In genomic region chr7:144736880-144737493, GRCh38 we compare ENCODE assay signal across 24 cellular contexts.
"Had no signal": no experiment of that assay in that cellular context is flagged by ENCODE, and none has a peak within 500 bp of the region (broad histone marks: within the 10 kb centered on the region; RNA-seq: fewer than 3 reads in every experiment).

No MANE protein-coding gene starts in this region.

- H3K4me3 ChIP-seq: esophagus squamous epithelium, left lung, lower lobe of right lung, skin epidermis, thoracic aorta, uterus had no signal

- ATAC-seq: activated naive CD4-positive, alpha-beta T cell treated with anti-CD3 and anti-CD28 coated beads, Interleukin-2, amount 50 U/mL, for 72 hours; left lung; lower lobe of right lung; sciatic nerve; stimulated activated effector memory CD8-positive, alpha-beta T cell treated with anti-CD3 and anti-CD28 coated beads, Interleukin-12 subunit alpha, Interleukin-12 subunit beta, amount 100 ng/mL, for 72 hours had no signal

- H3K27ac ChIP-seq: epithelial cell of prostate, esophagus squamous epithelium, left lung, lower lobe of right lung, skin epidermis, uterus, VCaP had no signal

- DNase-seq: activated CD4-positive, alpha-beta T cell treated with anti-CD3 and anti-CD28 coated beads, Interleukin-2, amount 10 ng/mL, durations not matched to agents 24 days and 14 days; activated CD4-positive, CD25-positive, alpha-beta regulatory T cell treated with anti-CD3 and anti-CD28 coated beads, Interleukin-2, amount 50 U/mL, for 72 hours; activated gamma-delta T cell; activated T-cell treated with anti-CD3 and anti-CD28 coated beads for 4 hours; dermis blood vessel endothelial cell; effector CD4-positive, alpha-beta T cell; esophagus squamous epithelium; foreskin melanocyte; left lung; lower lobe of right lung; stimulated activated CD4-positive, alpha-beta T cell treated with anti-CD3 and anti-CD28 coated beads, Interleukin-4, amount 100 ng/mL, for 24 hours; T-helper 9 cell; uterus had no signal

- H3K27me3 ChIP-seq: esophagus squamous epithelium, left lung, uterus had no signal

- H3K4me1 ChIP-seq: esophagus squamous epithelium, left lung, lower lobe of right lung, uterus had no signal

- H3K36me3 ChIP-seq: esophagus squamous epithelium, left lung, lower lobe of right lung, thoracic aorta, uterus had no signal

- H3K9me3 Mint-ChIP-seq: activated CD4-positive, alpha-beta T cell treated with anti-CD3 and anti-CD28 coated beads, Interleukin-2, amount 10 ng/mL, durations not matched to agents 24 days and 14 days; activated naive CD4-positive, alpha-beta T cell treated with anti-CD3 and anti-CD28 coated beads, Interleukin-2, amount 50 U/mL, for 72 hours; activated T-helper 1 cell treated with anti-CD3 and anti-CD28 coated beads, Interleukin-12 subunit alpha, Interleukin-12 subunit beta, Interleukin-2, Interleukin-4 antibody, amounts not matched to agents 30 ng/mL and 10 ng/mL and 1 ng/mL, durations not matched to agents 14 hours and 24 hours and 36 hours; nephron; stimulated activated effector memory CD8-positive, alpha-beta T cell treated with anti-CD3 and anti-CD28 coated beads, Interleukin-12 subunit alpha, Interleukin-12 subunit beta, amount 100 ng/mL, for 72 hours; stimulated activated naive CD8-positive, alpha-beta T cell treated with anti-CD3 and anti-CD28 coated beads, Interleukin-15, Interleukin-2, amounts not matched to agents 100 ng/mL and 50 ng/mL, for 24 hours; type B pancreatic cell had no signal

- H3K27ac Mint-ChIP-seq: activated CD4-positive, alpha-beta T cell treated with anti-CD3 and anti-CD28 coated beads, Interleukin-2, amount 10 ng/mL, durations not matched to agents 24 days and 14 days; activated naive CD4-positive, alpha-beta T cell treated with anti-CD3 and anti-CD28 coated beads, Interleukin-2, amount 50 U/mL, for 72 hours; activated T-helper 1 cell treated with anti-CD3 and anti-CD28 coated beads, Interleukin-12 subunit alpha, Interleukin-12 subunit beta, Interleukin-2, Interleukin-4 antibody, amounts not matched to agents 30 ng/mL and 10 ng/mL and 1 ng/mL, durations not matched to agents 14 hours and 24 hours and 36 hours; nephron; stimulated activated effector memory CD8-positive, alpha-beta T cell treated with anti-CD3 and anti-CD28 coated beads, Interleukin-12 subunit alpha, Interleukin-12 subunit beta, amount 100 ng/mL, for 72 hours; stimulated activated naive CD8-positive, alpha-beta T cell treated with anti-CD3 and anti-CD28 coated beads, Interleukin-15, Interleukin-2, amounts not matched to agents 100 ng/mL and 50 ng/mL, for 24 hours; type B pancreatic cell had no signal

- H3K4me1 Mint-ChIP-seq: stimulated activated effector memory CD8-positive, alpha-beta T cell treated with anti-CD3 and anti-CD28 coated beads, Interleukin-12 subunit alpha, Interleukin-12 subunit beta, amount 100 ng/mL, for 72 hours had no signal

- H3K36me3 Mint-ChIP-seq: activated naive CD4-positive, alpha-beta T cell treated with anti-CD3 and anti-CD28 coated beads, Interleukin-2, amount 50 U/mL, for 72 hours; stimulated activated effector memory CD8-positive, alpha-beta T cell treated with anti-CD3 and anti-CD28 coated beads, Interleukin-12 subunit alpha, Interleukin-12 subunit beta, amount 100 ng/mL, for 72 hours; type B pancreatic cell had no signal

- H3K4me3 Mint-ChIP-seq: activated CD4-positive, alpha-beta T cell treated with anti-CD3 and anti-CD28 coated beads, Interleukin-2, amount 10 ng/mL, durations not matched to agents 24 days and 14 days; activated T-helper 1 cell treated with anti-CD3 and anti-CD28 coated beads, Interleukin-12 subunit alpha, Interleukin-12 subunit beta, Interleukin-2, Interleukin-4 antibody, amounts not matched to agents 30 ng/mL and 10 ng/mL and 1 ng/mL, durations not matched to agents 14 hours and 24 hours and 36 hours; nephron; stimulated activated effector memory CD8-positive, alpha-beta T cell treated with anti-CD3 and anti-CD28 coated beads, Interleukin-12 subunit alpha, Interleukin-12 subunit beta, amount 100 ng/mL, for 72 hours; stimulated activated naive CD8-positive, alpha-beta T cell treated with anti-CD3 and anti-CD28 coated beads, Interleukin-15, Interleukin-2, amounts not matched to agents 100 ng/mL and 50 ng/mL, for 24 hours; type B pancreatic cell had no signal

- H3K9me3 ChIP-seq: esophagus squamous epithelium, left lung, lower lobe of right lung, thoracic aorta, uterus had no signal

- H3K27me3 Mint-ChIP-seq: activated CD4-positive, alpha-beta T cell treated with anti-CD3 and anti-CD28 coated beads, Interleukin-2, amount 10 ng/mL, durations not matched to agents 24 days and 14 days; stimulated activated naive CD8-positive, alpha-beta T cell treated with anti-CD3 and anti-CD28 coated beads, Interleukin-15, Interleukin-2, amounts not matched to agents 100 ng/mL and 50 ng/mL, for 24 hours had no signal
